In genomic region chr3:133377396-133377795, GRCh38 we compare ENCODE assay signal across 8 cellular contexts. TPM values are rescaled to one million over a fixed set of nuclear protein-coding genes. Genes with fewer than 3 reads are reported as not detected.
A peak's percentile ranks its signal among the peaks of the same experiment; 100 is the strongest.
DNase-seq lines count a peak whose midpoint lies in the region; ATAC-seq and TF ChIP-seq lines count a peak whose summit lies in the region.

No MANE protein-coding gene starts in this region.

- H3K9me3 ChIP-seq in stomach, result no peaks in the 10 kb centered on the region

- H3K27me3 ChIP-seq in GM06990 (replicated peaks; ENCODE audit: control insufficient read depth, insufficient read depth, low read length) (no peaks in the 10 kb centered on the region), stomach (no peaks in the 10 kb centered on the region)

- whole genome bisulfite sequencing in stomach, 5 donors, result 44 to 55% (median 54%) methylated on average over 3 of the region's 3 CpGs

- TF ChIP-seq CTCF in GM06990 (IDR thresholded peaks at IDR 0.05; ENCODE audit: insufficient read depth, low read length, poor library complexity, severe bottlenecking) (peak; percentile 46), astrocyte of the cerebellum (IDR thresholded peaks at IDR 0.05; ENCODE audit: low read depth, low read length, missing control alignments) (peak; percentile 63), stomach (IDR thresholded peaks at IDR 0.05) (peak in 3 of 7 experiments; percentile 17 to 41 (median 18))

- in situ Hi-C loops in astrocyte of the cerebellum (cut with HindIII; ENCODE audit: low sequenced_read_pairs), result no loop called here

- ATAC-seq in HG02884 (IDR thresholded peaks at IDR 0.05; ENCODE audit: unreplicated experiment) (no peak), GM18858 (IDR thresholded peaks at IDR 0.05; ENCODE audit: unreplicated experiment) (no peak)

- DNase-seq in GM06990 (ENCODE audit: extremely low read depth, insufficient read length), result no peak
- DNase-seq in NAMALWA (ENCODE audit: low spot score), result peak; percentile 71
- peak; percentile 49 for DNase-seq in astrocyte of the cerebellum (ENCODE audit: low read depth)
- DNase-seq in kidney glomerular epithelial cell (lab: John Stamatoyannopoulos, UW), result peak; percentile 21
- no peak for DNase-seq in activated T-cell treated with anti-CD3 and anti-CD28 coated beads, Interleukin-2, amount 50 U/mL, for 1 hour
- no peak for DNase-seq in stomach

- H3K4me3 ChIP-seq in GM06990 (replicated peaks; ENCODE audit: low read depth, low read length) (no peak overlapping the region), astrocyte of the cerebellum (ENCODE audit: low read depth, low read length) (no peak overlapping the region), stomach (no peak overlapping the region)

- TF ChIP-seq EP300 in stomach (IDR thresholded peaks at IDR 0.05), result no peak

- intact Hi-C loops in stomach (cut with DNase I; ENCODE audit: low total_unique reads), result no loop called here

- H3K27ac ChIP-seq in stomach, result no peak overlapping the region

- peaks cover 0 to 4% (median 0%) of the 10 kb centered on the region in 4 donors for H3K4me1 ChIP-seq in stomach

- no peaks in the 10 kb centered on the region for H3K36me3 ChIP-seq in GM06990 (ENCODE audit: control insufficient read depth, insufficient read depth, low read length)
- H3K36me3 ChIP-seq in stomach, result no peaks in the 10 kb centered on the region

- no peak for TF ChIP-seq POLR2A in stomach (IDR thresholded peaks at IDR 0.05)

RNA-seq across cellular contexts. Expression of gene BFSP2, which starts 22.5 kb away (rescaled TPM):
- not detected for total RNA-seq in stomach
- 1 to 10 TPM in 2 of 3 donors, under 1 TPM in 1; 0.68 to 2.7 (median 1.4) TPM for polyA plus RNA-seq in stomach

Comparison
In these comparisons a context has a peak if more than half of its experiments do, and no peak if none do; other contexts are left out.
1. DNase-seq: peak in NAMALWA (single experiment), astrocyte of the cerebellum (single experiment) and kidney glomerular epithelial cell (single experiment); none in GM06990 (single experiment), activated T-cell treated with anti-CD3 and anti-CD28 coated beads, Interleukin-2, amount 50 U/mL, for 1 hour (single experiment) and stomach (single experiment).